Comparison of ENCODE assay signal across 23 cellular contexts in genomic region chr6:73727114-73727513, GRCh38. TPM values are rescaled to one million over a fixed set of nuclear protein-coding genes. Genes with fewer than 3 reads are reported as not detected.
DNase-seq lines count a peak whose midpoint lies in the region; ATAC-seq lines count a peak whose summit lies in the region.
"Had no signal": no experiment of that assay in that cellular context is flagged by ENCODE, and none has a peak within 500 bp of the region (broad histone marks: within the 10 kb centered on the region; RNA-seq: fewer than 3 reads in every experiment).

No MANE protein-coding gene starts in this region.

- H3K27me3 Mint-ChIP-seq in activated naive CD4-positive, alpha-beta T cell treated with anti-CD3 and anti-CD28 coated beads, Interleukin-2, amount 50 U/mL, for 24 hours: no peaks in the 10 kb centered on the region
- H3K27me3 Mint-ChIP-seq in activated T-helper 17 cell treated with anti-CD3 and anti-CD28 coated beads, Interleukin-2, amount 50 U/mL, for 72 hours: peaks cover 5% of the 10 kb centered on the region

- H3K27ac Mint-ChIP-seq in activated naive CD4-positive, alpha-beta T cell treated with anti-CD3 and anti-CD28 coated beads, Interleukin-2, amount 50 U/mL, for 24 hours: peak overlapping the region; percentile 51
- peak overlapping the region; percentile 23 for H3K27ac Mint-ChIP-seq in activated T-helper 17 cell treated with anti-CD3 and anti-CD28 coated beads, Interleukin-2, amount 50 U/mL, for 72 hours

- no peak overlapping the region for H3K4me3 Mint-ChIP-seq in activated naive CD4-positive, alpha-beta T cell treated with anti-CD3 and anti-CD28 coated beads, Interleukin-2, amount 50 U/mL, for 24 hours
- H3K4me3 Mint-ChIP-seq in activated T-helper 17 cell treated with anti-CD3 and anti-CD28 coated beads, Interleukin-2, amount 50 U/mL, for 72 hours: peak overlapping the region; percentile 22

- H3K36me3 Mint-ChIP-seq in activated naive CD4-positive, alpha-beta T cell treated with anti-CD3 and anti-CD28 coated beads, Interleukin-2, amount 50 U/mL, for 24 hours: peaks cover 4% of the 10 kb centered on the region
- H3K36me3 Mint-ChIP-seq in activated T-helper 17 cell treated with anti-CD3 and anti-CD28 coated beads, Interleukin-2, amount 50 U/mL, for 72 hours (ENCODE audit: low read depth): peaks cover 26% of the 10 kb centered on the region

- H3K9me3 Mint-ChIP-seq in activated naive CD4-positive, alpha-beta T cell treated with anti-CD3 and anti-CD28 coated beads, Interleukin-2, amount 50 U/mL, for 24 hours: no peaks in the 10 kb centered on the region
- H3K9me3 Mint-ChIP-seq in activated T-helper 17 cell treated with anti-CD3 and anti-CD28 coated beads, Interleukin-2, amount 50 U/mL, for 72 hours: no peaks in the 10 kb centered on the region

- peak; percentile 57 for ATAC-seq in activated T-helper 17 cell treated with anti-CD3 and anti-CD28 coated beads, Interleukin-2, amount 50 U/mL, for 72 hours (replicated peaks)
- peak; percentile 53 for ATAC-seq in stimulated activated naive CD8-positive, alpha-beta T cell treated with anti-CD3 and anti-CD28 coated beads, Interleukin-15, Interleukin-2, amounts not matched to agents 100 U/mL and 50 U/mL, for 24 hours
- ATAC-seq: HCT116, Panc1 had no signal

- peaks cover 36% of the 10 kb centered on the region for H3K4me1 Mint-ChIP-seq in activated naive CD4-positive, alpha-beta T cell treated with anti-CD3 and anti-CD28 coated beads, Interleukin-2, amount 50 U/mL, for 24 hours
- peaks cover 8% of the 10 kb centered on the region for H3K4me1 Mint-ChIP-seq in activated T-helper 17 cell treated with anti-CD3 and anti-CD28 coated beads, Interleukin-2, amount 50 U/mL, for 72 hours

- peak; percentile 38 for DNase-seq in activated CD4-positive, alpha-beta T cell treated with anti-CD3 and anti-CD28 coated beads for 48 hours
- no peak for DNase-seq in activated CD4-positive, alpha-beta T cell treated with anti-CD3 and anti-CD28 coated beads for 4 hours
- DNase-seq in activated naive CD4-positive, alpha-beta T cell treated with anti-CD3 and anti-CD28 coated beads, Interleukin-2, amount 50 U/mL, for 16 hours: no peak
- peak; percentile 38 for DNase-seq in stimulated activated naive CD8-positive, alpha-beta T cell treated with anti-CD3 and anti-CD28 coated beads, Interleukin-15, Interleukin-2, amounts not matched to agents 100 U/mL and 50 U/mL, for 24 hours
- DNase-seq in NCI-H526 treated with DMSO at 0.1 percent for 48 hours (lab: John Stamatoyannopoulos, UW): no peak
- DNase-seq in effector CD4-positive, alpha-beta T cell: no peak
- DNase-seq: 8988T, ACHN, Calu3, DMS79 treated with DMSO at 0.1 percent for 48 hours, GF-D8, KBM-7, MG63, NCI-H1105 treated with DMSO at 0.1 percent for 48 hours, NCI-H146, NCI-H1930, NCI-H2107, NCI-H524, SHP77 had no signal

RNA-seq across cellular contexts. Expression of gene CD109, which starts 31.1 kb away (rescaled TPM):
- total RNA-seq in activated T-helper 17 cell treated with anti-CD3 and anti-CD28 coated beads, Interleukin-2, amount 50 U/mL, for 72 hours: 10 to 100 TPM; 10.4 to 21.5 TPM

Comparison
In these comparisons a context has a peak if more than half of its experiments do, and no peak if none do; other contexts are left out.
1. DNase-seq: peak in activated CD4-positive, alpha-beta T cell treated with anti-CD3 and anti-CD28 coated beads for 48 hours (single experiment) and stimulated activated naive CD8-positive, alpha-beta T cell treated with anti-CD3 and anti-CD28 coated beads, Interleukin-15, Interleukin-2, amounts not matched to agents 100 U/mL and 50 U/mL, for 24 hours (single experiment); none in activated CD4-positive, alpha-beta T cell treated with anti-CD3 and anti-CD28 coated beads for 4 hours (0 of 2), activated naive CD4-positive, alpha-beta T cell treated with anti-CD3 and anti-CD28 coated beads, Interleukin-2, amount 50 U/mL, for 16 hours (single experiment), NCI-H526 treated with DMSO at 0.1 percent for 48 hours (single experiment) and effector CD4-positive, alpha-beta T cell (single experiment).